In genomic region chr10:98576096-98576495, GRCh38 we compare ENCODE assay signal across 1 cellular context.
TF ChIP-seq lines count a peak whose summit lies in the region.

No MANE protein-coding gene starts in this region.

TF ChIP-seq in GM23338, 12 proteins besides CTCF, POLR2A, EP300 and RAD21 (continued from another document):
- TF ChIP-seq, protein P1, sequence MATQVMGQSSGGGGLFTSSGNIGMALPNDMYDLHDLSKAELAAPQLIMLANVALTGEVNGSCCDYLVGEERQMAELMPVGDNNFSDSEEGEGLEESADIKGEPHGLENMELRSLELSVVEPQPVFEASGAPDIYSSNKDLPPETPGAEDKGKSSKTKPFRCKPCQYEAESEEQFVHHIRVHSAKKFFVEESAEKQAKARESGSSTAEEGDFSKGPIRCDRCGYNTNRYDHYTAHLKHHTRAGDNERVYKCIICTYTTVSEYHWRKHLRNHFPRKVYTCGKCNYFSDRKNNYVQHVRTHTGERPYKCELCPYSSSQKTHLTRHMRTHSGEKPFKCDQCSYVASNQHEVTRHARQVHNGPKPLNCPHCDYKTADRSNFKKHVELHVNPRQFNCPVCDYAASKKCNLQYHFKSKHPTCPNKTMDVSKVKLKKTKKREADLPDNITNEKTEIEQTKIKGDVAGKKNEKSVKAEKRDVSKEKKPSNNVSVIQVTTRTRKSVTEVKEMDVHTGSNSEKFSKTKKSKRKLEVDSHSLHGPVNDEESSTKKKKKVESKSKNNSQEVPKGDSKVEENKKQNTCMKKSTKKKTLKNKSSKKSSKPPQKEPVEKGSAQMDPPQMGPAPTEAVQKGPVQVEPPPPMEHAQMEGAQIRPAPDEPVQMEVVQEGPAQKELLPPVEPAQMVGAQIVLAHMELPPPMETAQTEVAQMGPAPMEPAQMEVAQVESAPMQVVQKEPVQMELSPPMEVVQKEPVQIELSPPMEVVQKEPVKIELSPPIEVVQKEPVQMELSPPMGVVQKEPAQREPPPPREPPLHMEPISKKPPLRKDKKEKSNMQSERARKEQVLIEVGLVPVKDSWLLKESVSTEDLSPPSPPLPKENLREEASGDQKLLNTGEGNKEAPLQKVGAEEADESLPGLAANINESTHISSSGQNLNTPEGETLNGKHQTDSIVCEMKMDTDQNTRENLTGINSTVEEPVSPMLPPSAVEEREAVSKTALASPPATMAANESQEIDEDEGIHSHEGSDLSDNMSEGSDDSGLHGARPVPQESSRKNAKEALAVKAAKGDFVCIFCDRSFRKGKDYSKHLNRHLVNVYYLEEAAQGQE (IDR thresholded peaks at IDR 0.05; ENCODE audit: unreplicated experiment) = no peak
- TF ChIP-seq EZH2 (IDR thresholded peaks at IDR 0.05; ENCODE audit: low read depth, unreplicated experiment) (no peak), JUNB (IDR thresholded peaks at IDR 0.05; ENCODE audit: unreplicated experiment) (no peak), ZNF462 (CRISPR knock-in tag; IDR thresholded peaks at IDR 0.05) (no peak), ETS1 (IDR thresholded peaks at IDR 0.05) (no peak), POLR2AphosphoS5 (IDR thresholded peaks at IDR 0.05; ENCODE audit: low read depth) (no peak), EZH2phosphoT487 (IDR thresholded peaks at IDR 0.05; ENCODE audit: unreplicated experiment) (no peak), NANOG (IDR thresholded peaks at IDR 0.05; ENCODE audit: borderline replicate concordance) (no peak), CREB1 (CRISPR knock-in tag; IDR thresholded peaks at IDR 0.05; ENCODE audit: low read depth) (no peak), ZNF331 (CRISPR knock-in tag; IDR thresholded peaks at IDR 0.05; ENCODE audit: low read depth) (no peak), STAT1 (IDR thresholded peaks at IDR 0.05; ENCODE audit: unreplicated experiment) (no peak)
